Comparison of ENCODE assay signal across 1 cellular context in the genomic region with DNA sequence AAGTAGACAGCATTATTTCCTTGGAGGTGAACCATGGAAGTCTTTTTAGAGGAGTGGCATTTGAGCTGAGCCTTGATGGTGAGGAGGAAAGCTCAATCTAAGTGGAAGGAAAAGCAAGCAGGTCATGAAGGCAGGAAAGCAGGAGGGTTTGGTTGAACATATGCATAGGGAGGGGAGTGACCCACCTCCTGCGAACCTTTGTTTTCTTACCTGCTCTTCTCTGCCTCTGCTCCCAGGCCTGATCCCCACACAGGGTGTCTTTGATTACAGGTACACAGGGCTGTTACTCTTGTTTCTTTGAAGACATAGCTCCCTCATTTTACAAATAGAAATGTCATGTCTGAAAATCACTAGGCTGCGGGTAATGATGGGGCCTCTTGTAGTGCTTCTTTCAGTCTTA.
TF ChIP-seq lines count a peak whose summit lies in the region.

No MANE protein-coding gene starts in this region.

TF ChIP-seq in GM23338, 12 proteins besides CTCF, POLR2A, EP300 and RAD21 (continued from another document):
- TF ChIP-seq, protein P1, sequence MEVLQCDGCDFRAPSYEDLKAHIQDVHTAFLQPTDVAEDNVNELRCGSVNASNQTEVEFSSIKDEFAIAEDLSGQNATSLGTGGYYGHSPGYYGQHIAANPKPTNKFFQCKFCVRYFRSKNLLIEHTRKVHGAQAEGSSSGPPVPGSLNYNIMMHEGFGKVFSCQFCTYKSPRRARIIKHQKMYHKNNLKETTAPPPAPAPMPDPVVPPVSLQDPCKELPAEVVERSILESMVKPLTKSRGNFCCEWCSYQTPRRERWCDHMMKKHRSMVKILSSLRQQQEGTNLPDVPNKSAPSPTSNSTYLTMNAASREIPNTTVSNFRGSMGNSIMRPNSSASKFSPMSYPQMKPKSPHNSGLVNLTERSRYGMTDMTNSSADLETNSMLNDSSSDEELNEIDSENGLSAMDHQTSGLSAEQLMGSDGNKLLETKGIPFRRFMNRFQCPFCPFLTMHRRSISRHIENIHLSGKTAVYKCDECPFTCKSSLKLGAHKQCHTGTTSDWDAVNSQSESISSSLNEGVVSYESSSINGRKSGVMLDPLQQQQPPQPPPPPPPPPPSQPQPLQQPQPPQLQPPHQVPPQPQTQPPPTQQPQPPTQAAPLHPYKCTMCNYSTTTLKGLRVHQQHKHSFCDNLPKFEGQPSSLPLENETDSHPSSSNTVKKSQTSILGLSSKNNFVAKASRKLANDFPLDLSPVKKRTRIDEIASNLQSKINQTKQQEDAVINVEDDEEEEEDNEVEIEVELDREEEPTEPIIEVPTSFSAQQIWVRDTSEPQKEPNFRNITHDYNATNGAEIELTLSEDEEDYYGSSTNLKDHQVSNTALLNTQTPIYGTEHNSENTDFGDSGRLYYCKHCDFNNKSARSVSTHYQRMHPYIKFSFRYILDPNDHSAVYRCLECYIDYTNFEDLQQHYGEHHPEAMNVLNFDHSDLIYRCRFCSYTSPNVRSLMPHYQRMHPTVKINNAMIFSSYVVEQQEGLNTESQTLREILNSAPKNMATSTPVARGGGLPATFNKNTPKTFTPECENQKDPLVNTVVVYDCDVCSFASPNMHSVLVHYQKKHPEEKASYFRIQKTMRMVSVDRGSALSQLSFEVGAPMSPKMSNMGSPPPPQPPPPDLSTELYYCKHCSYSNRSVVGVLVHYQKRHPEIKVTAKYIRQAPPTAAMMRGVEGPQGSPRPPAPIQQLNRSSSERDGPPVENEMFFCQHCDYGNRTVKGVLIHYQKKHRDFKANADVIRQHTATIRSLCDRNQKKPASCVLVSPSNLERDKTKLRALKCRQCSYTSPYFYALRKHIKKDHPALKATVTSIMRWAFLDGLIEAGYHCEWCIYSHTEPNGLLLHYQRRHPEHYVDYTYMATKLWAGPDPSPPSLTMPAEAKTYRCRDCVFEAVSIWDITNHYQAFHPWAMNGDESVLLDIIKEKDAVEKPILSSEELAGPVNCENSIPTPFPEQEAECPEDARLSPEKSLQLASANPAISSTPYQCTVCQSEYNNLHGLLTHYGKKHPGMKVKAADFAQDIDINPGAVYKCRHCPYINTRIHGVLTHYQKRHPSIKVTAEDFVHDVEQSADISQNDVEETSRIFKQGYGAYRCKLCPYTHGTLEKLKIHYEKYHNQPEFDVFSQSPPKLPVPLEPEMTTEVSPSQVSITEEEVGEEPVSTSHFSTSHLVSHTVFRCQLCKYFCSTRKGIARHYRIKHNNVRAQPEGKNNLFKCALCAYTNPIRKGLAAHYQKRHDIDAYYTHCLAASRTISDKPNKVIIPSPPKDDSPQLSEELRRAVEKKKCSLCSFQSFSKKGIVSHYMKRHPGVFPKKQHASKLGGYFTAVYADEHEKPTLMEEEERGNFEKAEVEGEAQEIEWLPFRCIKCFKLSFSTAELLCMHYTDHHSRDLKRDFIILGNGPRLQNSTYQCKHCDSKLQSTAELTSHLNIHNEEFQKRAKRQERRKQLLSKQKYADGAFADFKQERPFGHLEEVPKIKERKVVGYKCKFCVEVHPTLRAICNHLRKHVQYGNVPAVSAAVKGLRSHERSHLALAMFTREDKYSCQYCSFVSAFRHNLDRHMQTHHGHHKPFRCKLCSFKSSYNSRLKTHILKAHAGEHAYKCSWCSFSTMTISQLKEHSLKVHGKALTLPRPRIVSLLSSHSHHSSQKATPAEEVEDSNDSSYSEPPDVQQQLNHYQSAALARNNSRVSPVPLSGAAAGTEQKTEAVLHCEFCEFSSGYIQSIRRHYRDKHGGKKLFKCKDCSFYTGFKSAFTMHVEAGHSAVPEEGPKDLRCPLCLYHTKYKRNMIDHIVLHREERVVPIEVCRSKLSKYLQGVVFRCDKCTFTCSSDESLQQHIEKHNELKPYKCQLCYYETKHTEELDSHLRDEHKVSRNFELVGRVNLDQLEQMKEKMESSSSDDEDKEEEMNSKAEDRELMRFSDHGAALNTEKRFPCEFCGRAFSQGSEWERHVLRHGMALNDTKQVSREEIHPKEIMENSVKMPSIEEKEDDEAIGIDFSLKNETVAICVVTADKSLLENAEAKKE (CRISPR knock-in tag; IDR thresholded peaks at IDR 0.05) = no peak
- TF ChIP-seq ZNF331 (CRISPR knock-in tag; IDR thresholded peaks at IDR 0.05; ENCODE audit: low read depth) (no peak), EZH2phosphoT487 (IDR thresholded peaks at IDR 0.05; ENCODE audit: unreplicated experiment) (no peak), NANOG (IDR thresholded peaks at IDR 0.05; ENCODE audit: borderline replicate concordance) (no peak), CREB1 (CRISPR knock-in tag; IDR thresholded peaks at IDR 0.05; ENCODE audit: low read depth) (no peak), EZH2 (IDR thresholded peaks at IDR 0.05; ENCODE audit: low read depth, unreplicated experiment) (no peak), STAT1 (IDR thresholded peaks at IDR 0.05; ENCODE audit: unreplicated experiment) (no peak)
- TF ChIP-seq, protein P2, sequence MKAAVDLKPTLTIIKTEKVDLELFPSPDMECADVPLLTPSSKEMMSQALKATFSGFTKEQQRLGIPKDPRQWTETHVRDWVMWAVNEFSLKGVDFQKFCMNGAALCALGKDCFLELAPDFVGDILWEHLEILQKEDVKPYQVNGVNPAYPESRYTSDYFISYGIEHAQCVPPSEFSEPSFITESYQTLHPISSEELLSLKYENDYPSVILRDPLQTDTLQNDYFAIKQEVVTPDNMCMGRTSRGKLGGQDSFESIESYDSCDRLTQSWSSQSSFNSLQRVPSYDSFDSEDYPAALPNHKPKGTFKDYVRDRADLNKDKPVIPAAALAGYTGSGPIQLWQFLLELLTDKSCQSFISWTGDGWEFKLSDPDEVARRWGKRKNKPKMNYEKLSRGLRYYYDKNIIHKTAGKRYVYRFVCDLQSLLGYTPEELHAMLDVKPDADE (IDR thresholded peaks at IDR 0.05) = no peak
- TF ChIP-seq, protein P3, sequence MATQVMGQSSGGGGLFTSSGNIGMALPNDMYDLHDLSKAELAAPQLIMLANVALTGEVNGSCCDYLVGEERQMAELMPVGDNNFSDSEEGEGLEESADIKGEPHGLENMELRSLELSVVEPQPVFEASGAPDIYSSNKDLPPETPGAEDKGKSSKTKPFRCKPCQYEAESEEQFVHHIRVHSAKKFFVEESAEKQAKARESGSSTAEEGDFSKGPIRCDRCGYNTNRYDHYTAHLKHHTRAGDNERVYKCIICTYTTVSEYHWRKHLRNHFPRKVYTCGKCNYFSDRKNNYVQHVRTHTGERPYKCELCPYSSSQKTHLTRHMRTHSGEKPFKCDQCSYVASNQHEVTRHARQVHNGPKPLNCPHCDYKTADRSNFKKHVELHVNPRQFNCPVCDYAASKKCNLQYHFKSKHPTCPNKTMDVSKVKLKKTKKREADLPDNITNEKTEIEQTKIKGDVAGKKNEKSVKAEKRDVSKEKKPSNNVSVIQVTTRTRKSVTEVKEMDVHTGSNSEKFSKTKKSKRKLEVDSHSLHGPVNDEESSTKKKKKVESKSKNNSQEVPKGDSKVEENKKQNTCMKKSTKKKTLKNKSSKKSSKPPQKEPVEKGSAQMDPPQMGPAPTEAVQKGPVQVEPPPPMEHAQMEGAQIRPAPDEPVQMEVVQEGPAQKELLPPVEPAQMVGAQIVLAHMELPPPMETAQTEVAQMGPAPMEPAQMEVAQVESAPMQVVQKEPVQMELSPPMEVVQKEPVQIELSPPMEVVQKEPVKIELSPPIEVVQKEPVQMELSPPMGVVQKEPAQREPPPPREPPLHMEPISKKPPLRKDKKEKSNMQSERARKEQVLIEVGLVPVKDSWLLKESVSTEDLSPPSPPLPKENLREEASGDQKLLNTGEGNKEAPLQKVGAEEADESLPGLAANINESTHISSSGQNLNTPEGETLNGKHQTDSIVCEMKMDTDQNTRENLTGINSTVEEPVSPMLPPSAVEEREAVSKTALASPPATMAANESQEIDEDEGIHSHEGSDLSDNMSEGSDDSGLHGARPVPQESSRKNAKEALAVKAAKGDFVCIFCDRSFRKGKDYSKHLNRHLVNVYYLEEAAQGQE (IDR thresholded peaks at IDR 0.05; ENCODE audit: unreplicated experiment) = no peak
